Comparison of ENCODE assay signal across 10 cellular contexts in the genomic region with DNA sequence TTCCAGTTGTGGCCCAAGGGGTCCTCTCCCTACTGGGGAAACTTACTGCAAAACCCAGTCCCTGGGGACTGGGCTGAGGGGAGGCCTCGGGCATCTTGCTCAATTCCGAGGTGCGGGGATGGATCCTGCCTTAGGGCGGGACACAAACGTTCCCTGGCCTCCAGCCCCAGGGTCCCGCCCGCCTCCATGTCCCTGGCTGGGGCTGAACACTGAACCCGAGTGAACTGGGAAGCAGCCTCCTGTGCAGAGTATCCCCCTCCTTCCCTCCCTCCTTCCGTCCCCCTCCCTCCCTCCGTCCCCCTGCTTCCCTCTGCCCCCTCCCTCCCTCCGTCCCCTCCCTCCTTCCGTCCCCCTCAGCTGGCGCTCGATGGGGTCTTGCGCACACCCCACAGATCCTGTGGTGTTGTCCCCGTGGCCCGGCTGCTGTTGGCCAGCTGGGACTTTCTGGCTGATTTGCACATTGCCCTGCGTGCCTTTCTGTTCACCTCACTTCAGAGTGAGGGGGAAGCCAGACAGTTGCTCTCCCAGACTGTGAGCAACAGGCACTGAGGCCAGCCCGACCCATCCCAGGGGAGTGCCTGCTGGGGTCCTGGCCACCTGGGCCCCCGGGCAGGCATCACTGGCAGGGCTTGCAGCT. TPM values are rescaled to one million over a fixed set of nuclear protein-coding genes. Genes with fewer than 3 reads are reported as not detected.
DNase-seq lines count a peak whose midpoint lies in the region; ATAC-seq and TF ChIP-seq lines count a peak whose summit lies in the region.
"Had no signal": no experiment of that assay in that cellular context is flagged by ENCODE, and none has a peak within 500 bp of the region (broad histone marks: within the 10 kb centered on the region; RNA-seq: fewer than 3 reads in every experiment).

No MANE protein-coding gene starts in this region.

- H3K27me3 ChIP-seq in H7 (ENCODE audit: control insufficient read depth, insufficient read depth, low read length) (no peaks in the 10 kb centered on the region), colonic mucosa (no peaks in the 10 kb centered on the region), right lobe of liver (no peaks in the 10 kb centered on the region), transverse colon (no peaks in the 10 kb centered on the region)
- no peaks in the 10 kb centered on the region for H3K27me3 ChIP-seq in CD4-positive, alpha-beta memory T cell (ENCODE audit: insufficient read depth, low read length)
- H3K27me3 ChIP-seq: adrenal gland had no signal

- no peak overlapping the region for H3K27ac Mint-ChIP-seq in activated naive CD4-positive, alpha-beta T cell treated with anti-CD3 and anti-CD28 coated beads for 36 hours
- H3K27ac Mint-ChIP-seq in CD4-positive, alpha-beta memory T cell = no peak overlapping the region
- H3K27ac Mint-ChIP-seq: activated CD4-positive, alpha-beta T cell treated with anti-CD3 and anti-CD28 coated beads for 36 hours had no signal

- CTCF ChIA-PET in activated naive CD4-positive, alpha-beta T cell treated with anti-CD3 and anti-CD28 coated beads for 36 hours (lab: Charles Lee) = no interaction called here
- CTCF ChIA-PET in CD4-positive, alpha-beta memory T cell (lab: Charles Lee; ENCODE audit: partially characterized antibody) = no interaction called here

- no peak overlapping the region for H3K4me3 Mint-ChIP-seq in activated naive CD4-positive, alpha-beta T cell treated with anti-CD3 and anti-CD28 coated beads for 36 hours
- H3K4me3 Mint-ChIP-seq in CD4-positive, alpha-beta memory T cell = no peak overlapping the region
- H3K4me3 Mint-ChIP-seq: activated CD4-positive, alpha-beta T cell treated with anti-CD3 and anti-CD28 coated beads for 36 hours had no signal

- H3K4me1 ChIP-seq in colonic mucosa (peaks cover 51% of the 10 kb centered on the region), right lobe of liver (peaks cover 0 to 66% (median 24%) of the 10 kb centered on the region in 4 donors), transverse colon (peaks cover 45 to 78% (median 74%) of the 10 kb centered on the region in 4 donors)
- peaks cover 26% of the 10 kb centered on the region for H3K4me1 ChIP-seq in CD4-positive, alpha-beta memory T cell (ENCODE audit: insufficient read depth, low read length)

- in situ Hi-C loops in transverse colon (cut with MboI; ENCODE audit: low pct_ligation_motif_present in 1 of 4, low pct_unique_long_range_greater_than_20kb in 1 of 4, low sequenced_read_pairs in 3 of 4) = loop anchor here in 1 of 4 donors (25.0 kb wide), 1 partner anchor 326 kb away; a partner anchor contains a TSS

- no peaks in the 10 kb centered on the region for H3K9me3 Mint-ChIP-seq in activated naive CD4-positive, alpha-beta T cell treated with anti-CD3 and anti-CD28 coated beads for 36 hours
- H3K9me3 Mint-ChIP-seq in CD4-positive, alpha-beta memory T cell = no peaks in the 10 kb centered on the region

- H3K36me3 Mint-ChIP-seq in activated naive CD4-positive, alpha-beta T cell treated with anti-CD3 and anti-CD28 coated beads for 36 hours (ENCODE audit: low read depth) = peaks cover 3% of the 10 kb centered on the region
- peaks cover under 1 to 5% of the 10 kb centered on the region in 2 donors for H3K36me3 Mint-ChIP-seq in CD4-positive, alpha-beta memory T cell

- H3K4me3 ChIP-seq in H7 (ENCODE audit: insufficient read depth, low read depth, low read length) (no peak overlapping the region), colonic mucosa (no peak overlapping the region), right lobe of liver (no peak overlapping the region), transverse colon (no peak overlapping the region)
- no peak overlapping the region for H3K4me3 ChIP-seq in CD4-positive, alpha-beta memory T cell (ENCODE audit: low read length in 2 of 2)
- H3K4me3 ChIP-seq: adrenal gland had no signal

- POLR2A ChIA-PET in CD4-positive, alpha-beta memory T cell (lab: Charles Lee; ENCODE audit: partially characterized antibody) = no interaction called here

- TF ChIP-seq POLR2A in right lobe of liver (IDR thresholded peaks at IDR 0.05) (no peak), transverse colon (IDR thresholded peaks at IDR 0.05) (no peak)

- DNase-seq in H7 (peak; percentile 77), colonic mucosa (peak; percentile 47), right lobe of liver (peak in 2 of 3 donors; percentile 76 to 83), transverse colon (peak; percentile 58), germinal center (ENCODE audit: low spot score) (no peak)
- no peak for DNase-seq in activated naive CD4-positive, alpha-beta T cell treated with anti-CD3 and anti-CD28 coated beads for 36 hours
- no peak for DNase-seq in CD4-positive, alpha-beta memory T cell
- DNase-seq: activated CD4-positive, alpha-beta T cell treated with anti-CD3 and anti-CD28 coated beads for 36 hours; adrenal gland; NCI-H1105 had no signal

- TF ChIP-seq EP300 in transverse colon (IDR thresholded peaks at IDR 0.05; ENCODE audit: low read depth) = no peak

- H3K36me3 ChIP-seq in H7 (replicated peaks; ENCODE audit: control insufficient read depth, insufficient read depth, low read length) (peaks cover 4% of the 10 kb centered on the region), colonic mucosa (no peaks in the 10 kb centered on the region), right lobe of liver (peaks cover 0 to 3% (median 1%) of the 10 kb centered on the region in 4 donors), transverse colon (no peaks in the 10 kb centered on the region)
- H3K36me3 ChIP-seq in CD4-positive, alpha-beta memory T cell (ENCODE audit: insufficient read depth, low read length) = no peaks in the 10 kb centered on the region

- TF ChIP-seq CTCF in colonic mucosa (IDR thresholded peaks at IDR 0.05) (no peak), right lobe of liver (IDR thresholded peaks at IDR 0.05) (no peak), transverse colon (IDR thresholded peaks at IDR 0.05) (no peak)

- peaks cover 28% of the 10 kb centered on the region for H3K4me1 Mint-ChIP-seq in activated naive CD4-positive, alpha-beta T cell treated with anti-CD3 and anti-CD28 coated beads for 36 hours (ENCODE audit: low read depth)
- peaks cover 10 to 24% (median 16%) of the 10 kb centered on the region in 4 donors for H3K4me1 Mint-ChIP-seq in CD4-positive, alpha-beta memory T cell

- 37% methylated on average over 15 of the region's 20 CpGs for WGBS in right lobe of liver (ENCODE audit: insufficient coverage, low coverage, low lambda C conversion rate, missing lambda C conversion rate)
- 58% methylated on average over 14 of the region's 20 CpGs; no CpG with 5 or more reads in 1 of the 2 donors for WGBS in transverse colon (ENCODE audit: low coverage in 1 of 2), 2 donors

- peak in 2 of 4 donors; percentile 10 to 24 for ATAC-seq in right lobe of liver
- ATAC-seq: activated CD4-positive, alpha-beta T cell treated with anti-CD3 and anti-CD28 coated beads for 36 hours had no signal

- H3K9ac ChIP-seq in colonic mucosa (ENCODE audit: low read depth in 2 of 2, low read length in 2 of 2) = peak overlapping the region in 1 of 2 donors; percentile 35

- no peaks in the 10 kb centered on the region for H3K9me3 ChIP-seq in colonic mucosa
- no peaks in the 10 kb centered on the region for H3K9me3 ChIP-seq in right lobe of liver
- no peaks in the 10 kb centered on the region for H3K9me3 ChIP-seq in transverse colon
- H3K9me3 ChIP-seq in CD4-positive, alpha-beta memory T cell (ENCODE audit: control insufficient read depth in 1 of 2, low read length in 2 of 2) = no peaks in the 10 kb centered on the region
- H3K9me3 ChIP-seq: adrenal gland had no signal

- H3K27ac ChIP-seq in colonic mucosa = peak overlapping the region; percentile 37
- H3K27ac ChIP-seq in right lobe of liver = peak overlapping the region in 2 of 3 donors; percentile 43 to 71
- peak overlapping the region; percentile 42 to 92 (median 90) for H3K27ac ChIP-seq in transverse colon
- H3K27ac ChIP-seq in CD4-positive, alpha-beta memory T cell (ENCODE audit: low read depth, low read length) = no peak overlapping the region

- no peaks in the 10 kb centered on the region for H3K27me3 Mint-ChIP-seq in activated naive CD4-positive, alpha-beta T cell treated with anti-CD3 and anti-CD28 coated beads for 36 hours (ENCODE audit: low read depth)
- no peaks in the 10 kb centered on the region for H3K27me3 Mint-ChIP-seq in CD4-positive, alpha-beta memory T cell
- H3K27me3 Mint-ChIP-seq: activated CD4-positive, alpha-beta T cell treated with anti-CD3 and anti-CD28 coated beads for 36 hours had no signal

- intact Hi-C loops in colonic mucosa (cut with DNase I) (no loop called here), right lobe of liver (cut with DNase I) (no loop called here), transverse colon (cut with DNase I; ENCODE audit: low total_unique reads) (no loop called here)
- intact Hi-C loops in activated naive CD4-positive, alpha-beta T cell treated with anti-CD3 and anti-CD28 coated beads for 36 hours (cut with micrococcal nuclease) = no loop called here
- intact Hi-C loops in CD4-positive, alpha-beta memory T cell (cut with micrococcal nuclease) = no loop called here

RNA-seq across cellular contexts. Expression of a gene that starts 5.5 kb away (rescaled TPM):
- 147 and 153 TPM in 2 replicates for total RNA-seq in H7 (2014; rRNA removed; shearing (Covaris generic))
- total RNA-seq in colonic mucosa (100 to 1,000 TPM; 102 to 131 TPM), right lobe of liver (10 to 100 TPM; 40.9 to 56.2 (median 46.2) TPM), transverse colon (10 to 100 TPM; 43.4 to 80.4 (median 63.0) TPM)
- 100 to 1,000 TPM; 102 to 104 TPM for total RNA-seq in activated naive CD4-positive, alpha-beta T cell treated with anti-CD3 and anti-CD28 coated beads for 36 hours
- total RNA-seq in CD4-positive, alpha-beta memory T cell = 10 to 100 TPM; 40.9 to 41.9 TPM
- polyA plus RNA-seq in CD4-positive, alpha-beta memory T cell = 1 to 10 TPM; 1.9 to 8.9 TPM

RNA-seq across cellular contexts. Expression of a gene that starts 12.6 kb away (rescaled TPM):
- total RNA-seq in H7 (2014; rRNA removed; shearing (Covaris generic)) = 9.2 and 10.7 TPM in 2 replicates
- total RNA-seq in colonic mucosa = 10 to 100 TPM; 18.2 to 24.5 TPM
- total RNA-seq in right lobe of liver = 10 to 100 TPM in 3 of 6 experiments, 1 to 10 TPM in 3; 3.8 to 14.6 (median 8.7) TPM
- total RNA-seq in transverse colon = 10 to 100 TPM in 3 of 4 donors, 1 to 10 TPM in 1; 8.3 to 28.4 (median 14.2) TPM
- not detected for total RNA-seq in activated naive CD4-positive, alpha-beta T cell treated with anti-CD3 and anti-CD28 coated beads for 36 hours
- total RNA-seq in CD4-positive, alpha-beta memory T cell = under 1 TPM in 1 of 2 experiments, not detected in 1; 0.44 TPM
- under 1 TPM; 0.52 to 0.77 TPM for polyA plus RNA-seq in CD4-positive, alpha-beta memory T cell

RNA-seq across cellular contexts. Expression of a gene that starts 25.3 kb away (rescaled TPM):
- 45.6 and 64.4 TPM in 2 replicates for total RNA-seq in H7 (2014; rRNA removed; shearing (Covaris generic))
- total RNA-seq in colonic mucosa (10 to 100 TPM; 48.2 to 83.5 TPM), right lobe of liver (10 to 100 TPM; 28.5 to 58.2 (median 42.8) TPM), transverse colon (1,000 to 10,000 TPM in 1 of 4 donors, 100 to 1,000 TPM in 3; 131 to 1,015 (median 289) TPM)
- 10 to 100 TPM; 63.3 to 68.9 TPM for total RNA-seq in activated naive CD4-positive, alpha-beta T cell treated with anti-CD3 and anti-CD28 coated beads for 36 hours
- 100 to 1,000 TPM; 125 to 126 TPM for total RNA-seq in CD4-positive, alpha-beta memory T cell
- polyA plus RNA-seq in CD4-positive, alpha-beta memory T cell = 10 to 100 TPM in 1 of 2 donors, 1 to 10 TPM in 1; 2.3 to 11.7 TPM

RNA-seq across cellular contexts. Expression of a gene that starts 35.4 kb away (rescaled TPM):
- total RNA-seq in H7 (2014; rRNA removed; shearing (Covaris generic)) = 1.5 and 2.0 TPM in 2 replicates
- total RNA-seq in colonic mucosa (under 1 TPM; 0.07 to 0.27 TPM), right lobe of liver (not detected), transverse colon (under 1 TPM in 2 of 4 donors, not detected in 2; under 0.01 to 0.14 TPM)
- under 1 TPM; 0.15 to 0.17 TPM for total RNA-seq in activated naive CD4-positive, alpha-beta T cell treated with anti-CD3 and anti-CD28 coated beads for 36 hours
- not detected for total RNA-seq in CD4-positive, alpha-beta memory T cell
- not detected for polyA plus RNA-seq in CD4-positive, alpha-beta memory T cell

RNA-seq across cellular contexts. Expression of a gene that starts 44.2 kb away (rescaled TPM):
- total RNA-seq in H7 (2014; rRNA removed; shearing (Covaris generic)) = 25.4 and 28.6 TPM in 2 replicates
- 10 to 100 TPM; 26.5 to 53.5 TPM for total RNA-seq in colonic mucosa
- total RNA-seq in right lobe of liver = 10 to 100 TPM; 13.1 to 51.0 (median 17.5) TPM
- 10 to 100 TPM; 50.8 to 81.8 (median 73.1) TPM for total RNA-seq in transverse colon
- total RNA-seq in activated naive CD4-positive, alpha-beta T cell treated with anti-CD3 and anti-CD28 coated beads for 36 hours = 10 to 100 TPM; 70.0 to 70.1 TPM
- 10 to 100 TPM; 28.1 to 31.1 TPM for total RNA-seq in CD4-positive, alpha-beta memory T cell
- 10 to 100 TPM; 27.4 to 34.7 TPM for polyA plus RNA-seq in CD4-positive, alpha-beta memory T cell

Comparison
In these comparisons a context has a peak if more than half of its experiments do, and no peak if none do; other contexts are left out.
1. DNase-seq: peak in H7 (single experiment), colonic mucosa (single experiment), right lobe of liver (2 of 3) and transverse colon (single experiment); none in activated naive CD4-positive, alpha-beta T cell treated with anti-CD3 and anti-CD28 coated beads for 36 hours (single experiment), CD4-positive, alpha-beta memory T cell (0 of 5) and germinal center (single experiment).